Comparison of ENCODE assay signal across 9 cellular contexts in the genomic region with DNA sequence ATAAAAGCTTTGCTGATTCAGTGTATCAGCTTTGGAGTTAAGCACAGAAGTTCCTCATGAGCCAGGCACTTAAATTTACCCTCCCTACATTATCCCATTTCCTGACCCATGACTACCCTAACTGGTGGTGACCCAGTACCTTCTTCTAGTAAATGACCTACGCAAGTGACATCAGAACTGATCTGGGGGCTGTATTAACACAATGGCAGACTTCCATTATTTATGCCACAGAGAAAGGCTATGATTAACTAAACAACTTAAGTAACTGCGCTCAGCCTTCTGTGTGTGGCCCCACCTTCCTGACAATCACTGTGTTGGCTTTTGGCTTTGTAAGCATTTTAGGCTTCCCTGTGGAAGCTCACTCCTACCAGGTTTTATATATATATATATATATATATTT. TPM values are rescaled to one million over a fixed set of nuclear protein-coding genes. Genes with fewer than 3 reads are reported as not detected.
DNase-seq lines count a peak whose midpoint lies in the region; ATAC-seq, FAIRE-seq and TF ChIP-seq lines count a peak whose summit lies in the region.
"Had no signal": no experiment of that assay in that cellular context is flagged by ENCODE, and none has a peak within 500 bp of the region (broad histone marks: within the 10 kb centered on the region; RNA-seq: fewer than 3 reads in every experiment).

No MANE protein-coding gene starts in this region.

- no TSS peak for BruUV-seq in GM12878 (replicated peaks; lab: Mats Ljungman, UMichigan)

- H3K4me2 ChIP-seq in GM12878 (ENCODE audit: control insufficient read depth, insufficient read depth): peak overlapping the region; percentile 77
- H3K4me2 ChIP-seq in mesendoderm (ENCODE audit: low read length): peak overlapping the region; percentile 61

- H3K4me1 Mint-ChIP-seq in CD4-positive, alpha-beta T cell (ENCODE audit: low read depth): peaks cover 38% of the 10 kb centered on the region

- FAIRE-seq in GM12878 (lab: Jason Lieb, UNC) (no peak), D721Med (lab: Jason Lieb, UNC) (no peak)

- SMC1A ChIA-PET in GM12878 (lab: Charles Lee; ENCODE audit: uncharacterized antibody, unreplicated experiment): interaction anchor here (0.9 to 13.5 kb wide), 25 partner anchors 8 to 344 kb away, joined by 3 to 472 read pairs (median 12); no protein-coding TSS in a partner anchor

- POLR2A ChIA-PET in CD4-positive, alpha-beta T cell (lab: Charles Lee): no interaction called here
- POLR2A ChIA-PET in HEK293 (lab: Yijun Ruan, JAX): interaction anchor here (0.5 to 2.7 kb wide), 2 partner anchors 36 to 64 kb away, joined by 9 to 20 read pairs; no protein-coding TSS in a partner anchor
- POLR2A ChIA-PET in GM12878 (lab: Charles Lee): interaction anchor here (0.6 to 7.8 kb wide), 11 partner anchors 17 to 102 kb away, joined by 3 to 58 read pairs (median 16); no protein-coding TSS in a partner anchor

- H3K18ac ChIP-seq in mesendoderm (ENCODE audit: low read length): no peak overlapping the region

- no peak overlapping the region for H2AFZ ChIP-seq in GM12878 (ENCODE audit: control insufficient read depth, low read depth, low read length)

- H3K79me2 ChIP-seq in GM12878 (ENCODE audit: control insufficient read depth, insufficient read depth, low read length) (peaks cover 65% of the 10 kb centered on the region), mesendoderm (ENCODE audit: control insufficient read depth, insufficient read depth, low read length) (peaks cover 47% of the 10 kb centered on the region)

- H3K27me3 ChIP-seq in CD4-positive, alpha-beta T cell (ENCODE audit: control insufficient read depth, insufficient read depth, low read length): peaks cover 11% of the 10 kb centered on the region
- H3K27me3 ChIP-seq in GM12878 (replicated peaks in 1 of 2; ENCODE audit: control insufficient read depth in 2 of 2, insufficient read depth in 2 of 2, low read length in 1 of 2) (no peaks in the 10 kb centered on the region), mesendoderm (ENCODE audit: insufficient read depth, low read length, poor library complexity) (no peaks in the 10 kb centered on the region)

- WGBS in GM12878 (ENCODE audit: insufficient coverage, insufficient replicate concordance, low lambda C conversion rate, missing lambda C conversion rate): 79% methylated on average over 2 of the region's 2 CpGs
- WGBS in mesendoderm (ENCODE audit: extremely low coverage, insufficient coverage, low lambda C conversion rate): no CpG with 5 or more reads among the region's 2 CpGs

- no peak overlapping the region for H4K5ac ChIP-seq in mesendoderm (ENCODE audit: low read length)

- H3K36me3 ChIP-seq in HEK293 (ENCODE audit: control insufficient read depth in 2 of 2, insufficient read depth in 1 of 2, low read length in 2 of 2) (no peaks in the 10 kb centered on the region), GM12878 (ENCODE audit: control insufficient read depth in 2 of 2, insufficient read depth in 2 of 2, low read length in 1 of 2) (peaks cover 0 to 5% of the 10 kb centered on the region in 2 experiments; a peak in 1 of 4 replicates), mesendoderm (ENCODE audit: control insufficient read depth, insufficient read depth, low read length) (no peaks in the 10 kb centered on the region)

- H2BK5ac ChIP-seq in mesendoderm (ENCODE audit: low read length): no peak overlapping the region

- RAD21 ChIA-PET in GM12878 (lab: Charles Lee; ENCODE audit: unreplicated experiment): interaction anchor here (0.5 to 9.8 kb wide), 27 partner anchors 9 to 348 kb away, joined by 3 to 425 read pairs (median 7); no protein-coding TSS in a partner anchor

- no peak for TF ChIP-seq RAD21 in GM12878 (IDR thresholded peaks at IDR 0.05; ENCODE audit: insufficient read depth, low read depth, low read length)

- peak overlapping the region; percentile 21 for H3K4me3 Mint-ChIP-seq in CD4-positive, alpha-beta T cell

- no peak for ATAC-seq in CD4-positive, alpha-beta T cell (ENCODE audit: poor library complexity)
- ATAC-seq in GM12878 (no peak), HG03025 (IDR thresholded peaks at IDR 0.05; ENCODE audit: low FRiP score, unreplicated experiment) (no peak), HG03565 (IDR thresholded peaks at IDR 0.05; ENCODE audit: unreplicated experiment) (no peak)

- H3K9me3 Mint-ChIP-seq in CD4-positive, alpha-beta T cell: no peaks in the 10 kb centered on the region

- in situ Hi-C loops in GM12878 (cut with MboI): no loop called here

- H3K36me3 Mint-ChIP-seq in CD4-positive, alpha-beta T cell (ENCODE audit: low read depth): peaks cover 3% of the 10 kb centered on the region

- TF ChIP-seq POLR2A in GM12878 (IDR thresholded peaks at IDR 0.05; ENCODE audit: low read depth, low read length): no peak

- no peak for TF ChIP-seq CTCF in CD4-positive, alpha-beta T cell (IDR thresholded peaks at IDR 0.05)
- no peak for TF ChIP-seq CTCF in HEK293 (tag by site-specific recombination; IDR thresholded peaks at IDR 0.05)
- TF ChIP-seq CTCF in GM12878 (IDR thresholded peaks at IDR 0.05 in 2 of 3, conservative IDR thresholded peaks at IDR 0.05 in 1 of 3; ENCODE audit: control insufficient read depth in 2 of 3, extremely low read depth in 1 of 3, insufficient read depth in 1 of 3, low read depth in 3 of 3, low read length in 3 of 3): no peak
- no peak for TF ChIP-seq CTCF in D721Med (IDR thresholded peaks at IDR 0.05; ENCODE audit: insufficient read depth, missing control alignments)

- no peak overlapping the region for H2AK5ac ChIP-seq in mesendoderm (ENCODE audit: low read length)

- TF ChIP-seq EP300 in GM12878 (IDR thresholded peaks at IDR 0.05; ENCODE audit: borderline replicate concordance in 1 of 2, control insufficient read depth in 1 of 2, low read depth in 2 of 2, low read length in 2 of 2): no peak

- no peak overlapping the region for H3K27ac ChIP-seq in CD4-positive, alpha-beta T cell (ENCODE audit: low read depth, low read length)
- H3K27ac ChIP-seq in HEK293 (ENCODE audit: extremely low read depth, low read depth, low read length) (no peak overlapping the region), GM12878 (ENCODE audit: control insufficient read depth, insufficient read depth) (peak overlapping the region; percentile 73), mesendoderm (ENCODE audit: low read depth, low read length) (no peak overlapping the region)

- H3K4ac ChIP-seq in mesendoderm (ENCODE audit: low read depth, low read length): no peak overlapping the region

- CTCF ChIA-PET in CD4-positive, alpha-beta T cell (lab: Charles Lee): interaction anchor here (1.2 kb wide), 1 partner anchor 23 kb away, joined by 5 read pairs; no protein-coding TSS in a partner anchor
- CTCF ChIA-PET in HEK293 (lab: Yijun Ruan, JAX) (interaction anchor here (0.8 to 7.6 kb wide), 7 partner anchors 14 to 214 kb away, joined by 3 to 73 read pairs (median 5); no protein-coding TSS in a partner anchor), GM12878 (lab: Yijun Ruan, JAX) (interaction anchor here (0.9 to 13.3 kb wide), 27 partner anchors 9 to 126 kb away, joined by 3 to 440 read pairs (median 7); no protein-coding TSS in a partner anchor)

- peaks cover 11% of the 10 kb centered on the region for H3K79me1 ChIP-seq in mesendoderm (ENCODE audit: low read length)

- no peak overlapping the region for H3K23ac ChIP-seq in mesendoderm (ENCODE audit: low read length)

- H2BK120ac ChIP-seq in mesendoderm (ENCODE audit: low read depth, low read length): no peak overlapping the region

- no peaks in the 10 kb centered on the region for H3K9me3 ChIP-seq in CD4-positive, alpha-beta T cell (ENCODE audit: control insufficient read depth, low read length)
- no peaks in the 10 kb centered on the region for H3K9me3 ChIP-seq in HEK293 (ENCODE audit: control insufficient read depth, insufficient read depth, low read depth, low read length)
- no peaks in the 10 kb centered on the region for H3K9me3 ChIP-seq in GM12878 (replicated peaks; ENCODE audit: control insufficient read depth, insufficient read depth, low read length)

- intact Hi-C loops in CD4-positive, alpha-beta T cell (cut with DNase I, micrococcal nuclease): no loop called here
- intact Hi-C loops in GM12878 (cut with micrococcal nuclease; ENCODE audit: unreplicated experiment): loop anchor here (1.0 to 5.0 kb wide), 6 partner anchors 17 to 125 kb away; no protein-coding TSS in a partner anchor

- no peaks in the 10 kb centered on the region for H4K20me1 ChIP-seq in GM12878 (ENCODE audit: control insufficient read depth, insufficient read depth)

- H4K8ac ChIP-seq in mesendoderm (ENCODE audit: low read depth, low read length): no peak overlapping the region

- H3K4me3 ChIP-seq in HEK293 (ENCODE audit: low read depth, low read length): peak overlapping the region; percentile 84
- peak overlapping the region; percentile 57 for H3K4me3 ChIP-seq in GM12878
- H3K4me3 ChIP-seq in mesendoderm (ENCODE audit: low read length): no peak overlapping the region

- H3K27ac Mint-ChIP-seq in CD4-positive, alpha-beta T cell: no peak overlapping the region

- no peak for DNase-seq in CD4-positive, alpha-beta T cell
- no peak for DNase-seq in GM12878 (ENCODE audit: low read depth, low spot score)
- no peak for DNase-seq in mesendoderm
- DNase-seq in D721Med (ENCODE audit: insufficient read length, low spot score): no peak
- no peak for DNase-seq in AML-193 (lab: John Stamatoyannopoulos, UW)
- DNase-seq: erythroblast had no signal

- H3K4me1 ChIP-seq in HEK293 (ENCODE audit: control insufficient read depth, insufficient read depth, low read length) (0 out of 2 replicates have a peak, but pooled peaks cover 4% of the 10 kb centered on the region), GM12878 (ENCODE audit: control insufficient read depth, insufficient read depth, low read length) (peaks cover 3% of the 10 kb centered on the region), mesendoderm (ENCODE audit: control insufficient read depth, low read depth, low read length) (peaks cover 10% of the 10 kb centered on the region)

- peaks cover 67% of the 10 kb centered on the region for H3K27me3 Mint-ChIP-seq in CD4-positive, alpha-beta T cell

- H3K56ac ChIP-seq in mesendoderm (ENCODE audit: low read length): peak overlapping the region; percentile 63

- H3K9ac ChIP-seq in GM12878 (ENCODE audit: control insufficient read depth, insufficient read depth, low read length) (peak overlapping the region; percentile 30; the same call in 1 of the 2 replicates), mesendoderm (ENCODE audit: low read length) (peak overlapping the region; percentile 38)

- H2BK15ac ChIP-seq in mesendoderm (replicated peaks; ENCODE audit: low read depth): no peak overlapping the region

RNA-seq across cellular contexts. Expression of a gene that starts 1.9 kb away (rescaled TPM):
- under 1 TPM; 0.77 to 0.78 TPM for total RNA-seq in CD4-positive, alpha-beta T cell
- 21.2 and 21.5 TPM in 2 replicates for total RNA-seq in GM12878 (2013; cell fraction: nucleolus; rRNA removed)
- total RNA-seq in GM12878 (2014; rRNA removed): 19.6 and 21.5 TPM in 2 replicates
- 15.3 and 16.0 TPM in 2 replicates for total RNA-seq in GM12878 (2014; rRNA removed; fragmentation: Illumina TruSeq; extraction: Trizol)
- total RNA-seq in GM12878 (2021): 16.1 and 16.6 TPM in 2 replicates
- polyA plus RNA-seq in GM12878 (2011; ENCODE audit: low read depth): 5.7 TPM
- 11.0 and 11.6 TPM in 2 replicates for polyA plus RNA-seq in GM12878 (2011; rRNA removed)
- 8.3 and 9.8 TPM in 2 replicates for polyA plus RNA-seq in GM12878 (2011; cell fraction: cytosol; rRNA removed)
- polyA plus RNA-seq in GM12878 (2011; cell fraction: nucleus; rRNA removed): 6.7 and 6.8 TPM in 2 replicates
- 7.1 and 8.3 TPM in 2 replicates for polyA plus RNA-seq in GM12878 (2012)
- polyA plus RNA-seq in GM12878 (2014; fragmentation: Illumina TruSeq; extraction: Trizol): 12.1 and 12.7 TPM in 2 replicates
- 10 to 100 TPM in 1 of 2 experiments, 1 to 10 TPM in 1; 7.9 to 21.2 TPM for polyA plus RNA-seq in GM12878 (2014; fragmentation: Nextera tagmentation; extraction: Ambion mirVana)
- 8.7 and 9.0 TPM in 2 replicates for polyA plus RNA-seq in GM12878 (2014; rRNA removed)
- 10 to 100 TPM; 15.4 to 15.9 TPM for polyA plus RNA-seq in GM12878 (2016; fragmentation: Nextera tagmentation; extraction: Ambion mirVana)
- 19.7 and 20.8 TPM in 2 replicates for polyA minus RNA-seq in GM12878 (2011; rRNA and poly(A)+ RNA removed)
- polyA minus RNA-seq in GM12878 (2011; cell fraction: cytosol; rRNA and poly(A)+ RNA removed): 4.5 and 6.0 TPM in 2 replicates
- 7.9 and 11.9 TPM in 2 replicates for polyA minus RNA-seq in GM12878 (2011; cell fraction: nucleus; rRNA and poly(A)+ RNA removed)
- 19.5 TPM for polyA plus RNA-seq in mesendoderm (2013, experiment 1 of 2)
- polyA plus RNA-seq in mesendoderm (2013, experiment 2 of 2): 19.5 TPM

Comparison
In these comparisons a context has a peak if more than half of its experiments do, and no peak if none do; other contexts are left out.
1. RNA of a gene that starts 1.9 kb away (total RNA-seq): 15.3 to 21.5 TPM in GM12878; 0.77 to 0.78 TPM in CD4-positive, alpha-beta T cell; every median in the first group is over 4 times any median in the second.